ENCODE assay signal across 22 cellular contexts in genomic region chr2:204680576-204680975, GRCh38.
"Had no signal": no experiment of that assay in that cellular context is flagged by ENCODE, and none has a peak within 500 bp of the region (broad histone marks: within the 10 kb centered on the region; RNA-seq: fewer than 3 reads in every experiment).

No MANE protein-coding gene starts in this region.

- H3K36me3 ChIP-seq: esophagus squamous epithelium, suprapubic skin had no signal

- H3K27me3 Mint-ChIP-seq: stimulated activated naive CD8-positive, alpha-beta T cell treated with anti-CD3 and anti-CD28 coated beads, Interleukin-15, amount 100 ng/mL, for 72 hours; type B pancreatic cell had no signal

- H3K9me3 ChIP-seq: esophagus squamous epithelium, suprapubic skin had no signal

- H3K9me3 Mint-ChIP-seq: activated CD4-positive, alpha-beta T cell treated with anti-CD3 and anti-CD28 coated beads, Interleukin-2, amount 10 ng/mL, durations not matched to agents 24 days and 14 days; activated T-cell treated with anti-CD3 and anti-CD28 coated beads, Interleukin-2, amount 50 U/mL, for 24 hours; activated T-helper 2 cell treated with anti-CD3 and anti-CD28 coated beads, Interferon-gamma antibody, Interleukin-2, Interleukin-4, amounts not matched to agents 10 μg/mL and 5 μg/mL and 100 μg/mL, durations not matched to agents 14 hours and 24 hours and 36 hours; nephron progenitor cell; stimulated activated naive CD8-positive, alpha-beta T cell treated with anti-CD3 and anti-CD28 coated beads, Interleukin-15, amount 100 ng/mL, for 72 hours; T-cell; type B pancreatic cell had no signal

- DNase-seq: activated CD4-positive, alpha-beta T cell treated with anti-CD3 and anti-CD28 coated beads, Interleukin-2, amount 10 ng/mL, durations not matched to agents 24 days and 14 days; activated CD8-positive, alpha-beta T cell treated with anti-CD3 and anti-CD28 coated beads, Interleukin-2, amount 10 ng/mL, durations not matched to agents 7 days and 5 days; activated naive CD4-positive, alpha-beta T cell treated with Interleukin-2 at 50 U/mL for 16 hours; activated T-cell treated with anti-CD3 and anti-CD28 coated beads, Interleukin-2, amount 50 U/mL, for 24 hours; aorta; cerebellar nuclear complex; dermis blood vessel endothelial cell; effector memory CD4-positive, alpha-beta T cell; esophagus squamous epithelium; hippocampal formation; nephron progenitor cell; nucleus accumbens; posterior cingulate gyrus; stimulated activated CD4-positive, alpha-beta T cell treated with anti-CD3 and anti-CD28 coated beads, Interleukin-15, amount 100 ng/mL, for 24 hours; stimulated activated CD4-positive, alpha-beta T cell treated with anti-CD3 and anti-CD28 coated beads, Interleukin-2, amount 100 ng/mL, for 48 hours; stimulated activated naive CD8-positive, alpha-beta T cell treated with anti-CD3 and anti-CD28 coated beads, Interleukin-15, amount 100 ng/mL, for 72 hours; T-cell had no signal

- H3K27ac Mint-ChIP-seq: activated CD4-positive, alpha-beta T cell treated with anti-CD3 and anti-CD28 coated beads, Interleukin-2, amount 10 ng/mL, durations not matched to agents 24 days and 14 days; activated CD8-positive, alpha-beta T cell treated with anti-CD3 and anti-CD28 coated beads, Interleukin-2, amount 10 ng/mL, durations not matched to agents 7 days and 5 days; activated T-cell treated with anti-CD3 and anti-CD28 coated beads, Interleukin-2, amount 50 U/mL, for 24 hours; activated T-helper 2 cell treated with anti-CD3 and anti-CD28 coated beads, Interferon-gamma antibody, Interleukin-2, Interleukin-4, amounts not matched to agents 10 μg/mL and 5 μg/mL and 100 μg/mL, durations not matched to agents 14 hours and 24 hours and 36 hours; stimulated activated naive CD8-positive, alpha-beta T cell treated with anti-CD3 and anti-CD28 coated beads, Interleukin-15, amount 100 ng/mL, for 72 hours; T-cell; type B pancreatic cell had no signal

- H3K36me3 Mint-ChIP-seq: T-cell, type B pancreatic cell had no signal

- H3K4me3 ChIP-seq: esophagus squamous epithelium, lung, suprapubic skin had no signal

- H3K27me3 ChIP-seq: esophagus squamous epithelium, foreskin keratinocyte, suprapubic skin had no signal

- ATAC-seq: activated CD8-positive, alpha-beta T cell treated with anti-CD3 and anti-CD28 coated beads, Interleukin-2, amount 10 ng/mL, durations not matched to agents 7 days and 5 days; foreskin keratinocyte; stimulated activated naive CD8-positive, alpha-beta T cell treated with anti-CD3 and anti-CD28 coated beads, Interleukin-15, amount 100 ng/mL, for 72 hours; T-cell had no signal

- H3K4me1 ChIP-seq: foreskin keratinocyte had no signal

- H3K4me1 Mint-ChIP-seq: activated CD4-positive, alpha-beta T cell treated with anti-CD3 and anti-CD28 coated beads, Interleukin-2, amount 10 ng/mL, durations not matched to agents 24 days and 14 days; stimulated activated naive CD8-positive, alpha-beta T cell treated with anti-CD3 and anti-CD28 coated beads, Interleukin-15, amount 100 ng/mL, for 72 hours; T-cell had no signal

- H3K27ac ChIP-seq: foreskin keratinocyte, suprapubic skin had no signal

- H3K4me3 Mint-ChIP-seq: activated CD4-positive, alpha-beta T cell treated with anti-CD3 and anti-CD28 coated beads, Interleukin-2, amount 10 ng/mL, durations not matched to agents 24 days and 14 days; activated CD8-positive, alpha-beta T cell treated with anti-CD3 and anti-CD28 coated beads, Interleukin-2, amount 10 ng/mL, durations not matched to agents 7 days and 5 days; activated T-cell treated with anti-CD3 and anti-CD28 coated beads, Interleukin-2, amount 50 U/mL, for 24 hours; nephron progenitor cell; stimulated activated naive CD8-positive, alpha-beta T cell treated with anti-CD3 and anti-CD28 coated beads, Interleukin-15, amount 100 ng/mL, for 72 hours; T-cell; type B pancreatic cell had no signal
